In genomic region chr4:153207561-153207960, GRCh38 we compare ENCODE assay signal across 9 cellular contexts. TPM values are rescaled to one million over a fixed set of nuclear protein-coding genes. Genes with fewer than 3 reads are reported as not detected.
DNase-seq lines count a peak whose midpoint lies in the region; TF ChIP-seq lines count a peak whose summit lies in the region.
"Had no signal": no experiment of that assay in that cellular context is flagged by ENCODE, and none has a peak within 500 bp of the region (broad histone marks: within the 10 kb centered on the region; RNA-seq: fewer than 3 reads in every experiment).

No MANE protein-coding gene starts in this region.

- H2BK5ac ChIP-seq in mesenchymal stem cell (ENCODE audit: low read depth, low read length, poor library complexity, severe bottlenecking): no peak overlapping the region

- H3K27me3 Mint-ChIP-seq in mesothelial cell of epicardium (ENCODE audit: low read depth): no peaks in the 10 kb centered on the region

- peaks cover 6% of the 10 kb centered on the region for H3K36me3 Mint-ChIP-seq in mesothelial cell of epicardium

- no peak overlapping the region for H2BK120ac ChIP-seq in mesenchymal stem cell (ENCODE audit: low read depth, low read length)

- H2BK12ac ChIP-seq in mesenchymal stem cell (ENCODE audit: low read length in 2 of 2): no peak overlapping the region

- no peak overlapping the region for H3K4me3 Mint-ChIP-seq in mesothelial cell of epicardium

- no peak overlapping the region for H3K14ac ChIP-seq in mesenchymal stem cell (ENCODE audit: low read length in 2 of 2)

- H3K9ac ChIP-seq in mesenchymal stem cell (ENCODE audit: low read length): no peak overlapping the region

- no peak overlapping the region for H2BK15ac ChIP-seq in mesenchymal stem cell (ENCODE audit: low read depth, poor library complexity, severe bottlenecking)

- no peak overlapping the region for H3K18ac ChIP-seq in mesenchymal stem cell (ENCODE audit: low read depth in 1 of 2, low read length in 2 of 2)

- H3K36me3 ChIP-seq in ectodermal cell (ENCODE audit: control insufficient read depth, insufficient read depth, low read length) (no peaks in the 10 kb centered on the region), mesenchymal stem cell (ENCODE audit: control insufficient read depth in 1 of 2, insufficient read depth in 2 of 2, low read depth in 1 of 2, low read length in 2 of 2) (peaks cover 0 to 4% of the 10 kb centered on the region in 2 experiments)

- WGBS in ectodermal cell, 2 experiments: 38 to 40% methylated on average over 7 of the region's 7 CpGs
- 34% methylated on average over 6 of the region's 7 CpGs for WGBS in mesenchymal stem cell

- H2AK5ac ChIP-seq in mesenchymal stem cell (ENCODE audit: low read length, severe bottlenecking): no peak overlapping the region

- peaks cover 37% of the 10 kb centered on the region for H3K4me1 ChIP-seq in ectodermal cell (ENCODE audit: control insufficient read depth, insufficient read depth, low read length)
- peaks cover 11% of the 10 kb centered on the region for H3K4me1 ChIP-seq in mesenchymal stem cell (ENCODE audit: control insufficient read depth, insufficient read depth, low read depth, low read length)

- peaks cover 5% of the 10 kb centered on the region for H3K9me3 Mint-ChIP-seq in mesothelial cell of epicardium

- peaks cover 41% of the 10 kb centered on the region for H3K4me1 Mint-ChIP-seq in mesothelial cell of epicardium

- H3K27ac Mint-ChIP-seq in mesothelial cell of epicardium: no peak overlapping the region

- no peak overlapping the region for H3K4me3 ChIP-seq in AG10803 (ENCODE audit: low read length)
- H3K4me3 ChIP-seq in ectodermal cell (ENCODE audit: insufficient read depth, low read depth, low read length): no peak overlapping the region
- H3K4me3 ChIP-seq in mesenchymal stem cell (ENCODE audit: insufficient read depth in 1 of 2, low read depth in 1 of 2, low read length in 2 of 2): no peak overlapping the region

- H4K8ac ChIP-seq in mesenchymal stem cell (ENCODE audit: low read length): no peak overlapping the region

- H2AFZ ChIP-seq in mesenchymal stem cell (ENCODE audit: low read depth, low read length): no peak overlapping the region

- H3K9me3 ChIP-seq in ectodermal cell (ENCODE audit: control insufficient read depth, low read length) (no peaks in the 10 kb centered on the region), mesenchymal stem cell (ENCODE audit: control insufficient read depth, low read length) (no peaks in the 10 kb centered on the region)

- no peak overlapping the region for H3K23ac ChIP-seq in mesenchymal stem cell (ENCODE audit: low read length in 2 of 2)

- H3K4ac ChIP-seq in mesenchymal stem cell (ENCODE audit: low read depth in 1 of 2, low read length in 2 of 2): no peak overlapping the region

- H3K27ac ChIP-seq in ectodermal cell (ENCODE audit: insufficient read depth, low read depth, low read length, poor library complexity, severe bottlenecking) (peak overlapping the region; percentile 69), mesenchymal stem cell (ENCODE audit: low read length, poor library complexity, severe bottlenecking) (no peak overlapping the region)

- no peak overlapping the region for H3K4me2 ChIP-seq in mesenchymal stem cell (ENCODE audit: low read length, poor library complexity, severe bottlenecking)

- H4K91ac ChIP-seq in mesenchymal stem cell (ENCODE audit: low read length): no peak overlapping the region

- peaks cover 17% of the 10 kb centered on the region for H3K79me1 ChIP-seq in mesenchymal stem cell (replicated peaks; ENCODE audit: low read length, poor library complexity, severe bottlenecking)

- DNase-seq in AG10803 (ENCODE audit: low read depth) (peak; percentile 20), M059J (ENCODE audit: low read depth) (peak; percentile 37), mesenchymal stem cell (peak; percentile 44), T-helper 2 cell (no peak), NCI-H2171 (lab: John Stamatoyannopoulos, UW) (no peak), mesothelial cell of epicardium (ENCODE audit: low spot score in 2 of 2, unreplicated experiment in 2 of 2) (no peak)
- no peak for DNase-seq in stimulated activated CD4-positive, alpha-beta T cell treated with anti-CD3 and anti-CD28 coated beads, Interleukin-4, amount 100 ng/mL, for 1 hour
- DNase-seq: stimulated activated CD4-positive, alpha-beta T cell treated with anti-CD3 and anti-CD28 coated beads, Interleukin-12 subunit alpha, Interleukin-12 subunit beta, amount 100 ng/mL, for 4 hours had no signal

- peaks cover 17% of the 10 kb centered on the region for H3K27me3 ChIP-seq in ectodermal cell (ENCODE audit: control insufficient read depth, insufficient read depth, low read length, poor library complexity, severe bottlenecking)
- H3K27me3 ChIP-seq in mesenchymal stem cell (ENCODE audit: control insufficient read depth in 1 of 2, insufficient read depth in 1 of 2, low read length in 2 of 2): peaks cover 0 to 55% of the 10 kb centered on the region in 2 experiments

- TF ChIP-seq CTCF in AG10803 (conservative IDR thresholded peaks at IDR 0.05; ENCODE audit: low read length) (peak; percentile 65), mesothelial cell of epicardium (IDR thresholded peaks at IDR 0.05; ENCODE audit: unreplicated experiment) (no peak)

RNA-seq across cellular contexts. Expression of gene TRIM2, which starts 3.3 kb away (rescaled TPM):
- 13.2 and 18.4 TPM in 2 replicates for total RNA-seq in M059J (2014; rRNA removed; shearing (Covaris generic))
- 73.0 TPM for polyA plus RNA-seq in ectodermal cell (2013, experiment 1 of 4)
- polyA plus RNA-seq in ectodermal cell (2013, experiment 2 of 4): 74.3 TPM
- 61.4 TPM for polyA plus RNA-seq in ectodermal cell (2013, experiment 3 of 4)
- 65.9 TPM for polyA plus RNA-seq in ectodermal cell (2013, experiment 4 of 4)
- 18.0 TPM for polyA plus RNA-seq in mesenchymal stem cell (2013, experiment 1 of 2)
- 18.0 TPM for polyA plus RNA-seq in mesenchymal stem cell (2013, experiment 2 of 2)
- 47.3 to 50.1 TPM (median 48.8 TPM) in 3 replicates for total RNA-seq in mesothelial cell of epicardium

Comparison
In these comparisons a context has a peak if more than half of its experiments do, and no peak if none do; other contexts are left out.
1. DNase-seq: peak in AG10803 (single experiment), M059J (single experiment) and mesenchymal stem cell (single experiment); none in stimulated activated CD4-positive, alpha-beta T cell treated with anti-CD3 and anti-CD28 coated beads, Interleukin-4, amount 100 ng/mL, for 1 hour (single experiment), T-helper 2 cell (0 of 5), NCI-H2171 (single experiment) and mesothelial cell of epicardium (0 of 2).